In the genomic region with DNA sequence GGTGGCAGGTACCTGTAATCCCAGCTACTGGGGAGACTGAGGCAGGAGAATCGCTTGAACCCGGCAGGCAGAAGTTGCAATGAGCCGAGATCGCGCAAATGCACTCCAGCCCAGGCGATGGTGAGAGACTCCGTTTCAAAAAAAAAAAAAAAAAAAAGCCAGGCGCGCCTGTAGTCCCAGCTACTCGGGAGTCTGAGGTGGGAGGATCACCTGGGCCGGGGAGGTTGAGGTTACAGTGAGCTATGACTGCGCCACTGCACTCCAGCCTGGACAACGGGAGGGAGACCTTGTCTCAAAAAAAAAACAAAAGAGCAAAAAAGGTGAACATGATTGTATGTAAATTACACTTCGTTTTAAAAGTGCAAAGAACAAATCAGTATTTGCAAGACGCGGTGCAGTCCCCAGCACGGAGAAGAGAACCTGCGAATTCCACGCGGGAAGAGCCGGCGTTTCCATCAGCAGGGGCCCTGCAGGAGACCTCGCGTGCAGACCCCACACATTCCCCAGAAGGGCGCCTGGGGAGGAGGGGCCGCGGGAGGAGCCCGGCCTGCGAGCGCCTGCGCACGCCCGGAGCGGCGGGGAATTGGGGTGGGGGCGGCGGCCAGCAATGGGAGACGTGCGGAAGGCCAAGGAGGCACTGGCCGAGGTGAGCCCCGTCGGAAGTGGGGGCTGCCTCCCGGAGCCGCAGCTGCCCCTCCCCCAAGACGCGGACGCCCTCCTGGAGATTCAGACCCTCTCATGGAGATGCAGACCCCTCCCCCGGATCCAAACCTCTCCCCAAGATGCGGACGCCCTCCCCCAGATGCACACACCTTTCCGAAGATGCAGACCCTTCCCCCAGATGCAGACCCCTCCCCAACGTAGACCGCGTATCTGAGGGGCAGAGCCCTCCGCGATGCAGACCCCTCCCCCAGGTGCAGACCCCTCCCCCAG, we compare ENCODE assay signal across 8 cellular contexts. TPM values are rescaled to one million over a fixed set of nuclear protein-coding genes. Genes with fewer than 3 reads are reported as not detected.
A peak's percentile ranks its signal among the peaks of the same experiment; 100 is the strongest.
DNase-seq lines count a peak whose midpoint lies in the region; ATAC-seq, FAIRE-seq and TF ChIP-seq lines count a peak whose summit lies in the region.

No MANE protein-coding gene starts in this region.

- H3K27ac Mint-ChIP-seq in chondrocyte (ENCODE audit: unreplicated experiment): peak overlapping the region; percentile 80

- H3K36me3 ChIP-seq in mesodermal cell (ENCODE audit: control insufficient read depth, insufficient read depth, low read length): peaks cover 6% of the 10 kb centered on the region
- no peaks in the 10 kb centered on the region for H3K36me3 ChIP-seq in vagina

- peak; percentile 43 for DNase-seq in Right ventricle myocardium superior
- no peak for DNase-seq in Right ventricle myocardium inferior (ENCODE audit: missing footprints)
- peak; percentile 28 for DNase-seq in RPMI7951 (ENCODE audit: low read depth)
- peak; percentile 84 for DNase-seq in chondrocyte (ENCODE audit: low spot score)
- DNase-seq in vagina (ENCODE audit: extremely low spot score in 2 of 2): no peak
- no peak for DNase-seq in RCC 7860 (ENCODE audit: low spot score)

- peak overlapping the region; percentile 62 for H3K4me3 ChIP-seq in mesodermal cell (ENCODE audit: extremely low read depth, insufficient read depth, low read length, poor library complexity, severe bottlenecking)
- peak overlapping the region; percentile 51 to 86 for H3K4me3 ChIP-seq in vagina

- no peak for FAIRE-seq in RCC 7860 (lab: Jason Lieb, UNC)

- H3K27me3 ChIP-seq in vagina: no peaks in the 10 kb centered on the region

- H3K4me1 ChIP-seq in mesodermal cell (ENCODE audit: control insufficient read depth, insufficient read depth, low read length, poor library complexity, severe bottlenecking): peaks cover 15% of the 10 kb centered on the region
- peaks cover 67% of the 10 kb centered on the region for H3K4me1 ChIP-seq in vagina

- peak overlapping the region; percentile 69 for H3K4me3 Mint-ChIP-seq in chondrocyte (ENCODE audit: unreplicated experiment)

- WGBS in mesodermal cell (ENCODE audit: insufficient coverage in 2 of 2), 2 experiments: 20 to 40% methylated on average over 32 to 39 of the region's 56 CpGs

- no peaks in the 10 kb centered on the region for H3K27me3 Mint-ChIP-seq in chondrocyte (ENCODE audit: low read depth)

- H3K27ac ChIP-seq in mesodermal cell (ENCODE audit: low read depth, low read length, severe bottlenecking) (peak overlapping the region; percentile 76), vagina (peak overlapping the region; percentile 99)

- ATAC-seq in Right ventricle myocardium superior (ENCODE audit: poor library complexity) (peak; percentile 2), Right ventricle myocardium inferior (no peak), HG02840 (IDR thresholded peaks at IDR 0.05; ENCODE audit: low FRiP score, unreplicated experiment) (no peak)

- peaks cover 3% of the 10 kb centered on the region for H3K36me3 Mint-ChIP-seq in chondrocyte (ENCODE audit: low read depth)

- intact Hi-C loops in Right ventricle myocardium superior (cut with DNase I) (no loop called here), Right ventricle myocardium inferior (cut with DNase I) (loop anchor here (2.0 kb wide), 1 partner anchor 15 kb away; no protein-coding TSS in a partner anchor), vagina (cut with DNase I) (no loop called here)

- peaks cover 5% of the 10 kb centered on the region for H3K9me3 Mint-ChIP-seq in chondrocyte (ENCODE audit: low read depth)

- TF ChIP-seq CTCF in chondrocyte (IDR thresholded peaks at IDR 0.05) (no peak), vagina (IDR thresholded peaks at IDR 0.05) (no peak)

- no peak for TF ChIP-seq POLR2A in vagina (IDR thresholded peaks at IDR 0.05)

- H3K9me3 ChIP-seq in mesodermal cell (ENCODE audit: control insufficient read depth, low read length): no peaks in the 10 kb centered on the region
- no peaks in the 10 kb centered on the region for H3K9me3 ChIP-seq in vagina

- H3K4me1 Mint-ChIP-seq in chondrocyte (ENCODE audit: low read depth): peaks cover 50% of the 10 kb centered on the region

RNA-seq across cellular contexts. Expression of a gene that starts 16.7 kb away (rescaled TPM):
- total RNA-seq in Right ventricle myocardium superior (177 TPM), Right ventricle myocardium inferior (176 TPM), chondrocyte (125 to 139 TPM (median 134 TPM) in 3 replicates), vagina (170 TPM)
- 67.6 and 89.9 TPM in 2 replicates for total RNA-seq in RPMI7951 (2014; rRNA removed; shearing (Covaris generic))
- polyA plus RNA-seq in mesodermal cell (2013, experiment 1 of 2): 93.3 TPM
- polyA plus RNA-seq in mesodermal cell (2013, experiment 2 of 2): 71.3 TPM

Comparison
In these comparisons a context has a peak if more than half of its experiments do, and no peak if none do; other contexts are left out.
1. DNase-seq: peak in Right ventricle myocardium superior (single experiment), RPMI7951 (single experiment) and chondrocyte (single experiment); none in Right ventricle myocardium inferior (single experiment), vagina (0 of 2) and RCC 7860 (single experiment).